39 cellular contexts compared by ENCODE assay signal in the genomic region with DNA sequence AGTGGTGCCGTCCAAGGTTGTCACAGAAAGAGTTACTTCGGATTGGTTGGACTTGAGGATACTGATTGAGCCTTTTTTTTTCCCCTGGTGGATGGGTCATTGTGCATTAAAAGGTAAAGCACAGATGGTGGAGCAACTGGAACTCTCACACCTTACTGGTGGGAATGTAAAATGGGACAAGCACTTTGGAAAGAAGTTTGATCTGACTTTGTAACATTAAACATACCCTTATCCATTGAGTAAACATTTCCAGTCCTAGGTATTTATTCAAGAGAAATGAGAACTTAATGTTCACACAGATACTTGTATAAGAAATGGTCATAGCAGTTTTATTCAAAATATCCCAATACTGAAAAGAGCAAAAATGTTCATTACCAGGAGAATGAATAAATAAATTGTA. TPM values are rescaled to one million over a fixed set of nuclear protein-coding genes. Genes with fewer than 3 reads are reported as not detected.
"Had no signal": no experiment of that assay in that cellular context is flagged by ENCODE, and none has a peak within 500 bp of the region (broad histone marks: within the 10 kb centered on the region; RNA-seq: fewer than 3 reads in every experiment).

No MANE protein-coding gene starts in this region.

- H3K36me3 ChIP-seq: adrenal gland, ascending aorta, brain microvascular endothelial cell, breast epithelium, cardiac muscle cell had no signal

- FAIRE-seq: astrocyte had no signal

- H3K27me3 ChIP-seq: adrenal gland, ascending aorta, brain microvascular endothelial cell had no signal

- H3K4me3 ChIP-seq: adrenal gland, ascending aorta, breast epithelium, cardiac muscle cell had no signal

- ATAC-seq: activated naive CD4-positive, alpha-beta T cell treated with anti-CD3 and anti-CD28 coated beads, Interleukin-2, amount 50 U/mL, for 72 hours; activated naive CD8-positive, alpha-beta T cell treated with anti-CD3 and anti-CD28 coated beads, Interleukin-2, amount 50 U/mL, for 24 hours; activated T-cell treated with anti-CD3 and anti-CD28 coated beads, Interleukin-2, amount 50 U/mL, for 4 hours; activated T-cell treated with anti-CD3 and anti-CD28 coated beads, Interleukin-2, amount 50 U/mL, for 72 hours; activated T-helper 17 cell treated with anti-CD3 and anti-CD28 coated beads, Interleukin-2, amount 50 U/mL, for 72 hours had no signal

- DNase-seq: activated effector memory CD4-positive, alpha-beta T cell treated with anti-CD3 and anti-CD28 coated beads, Interleukin-2, amount 50 U/mL, for 16 hours; activated effector memory CD4-positive, alpha-beta T cell treated with Interleukin-2 at 50 U/mL for 16 hours; activated gamma-delta T cell; activated gamma-delta T cell treated with Interleukin-2 at 50 U/mL for 16 hours; activated naive CD4-positive, alpha-beta T cell; activated naive CD4-positive, alpha-beta T cell treated with anti-CD3 and anti-CD28 coated beads for 36 hours; activated naive CD4-positive, alpha-beta T cell treated with anti-CD3 and anti-CD28 coated beads, Interleukin-2, amount 10 ng/mL, durations not matched to agents 7 days and 5 days; activated naive CD4-positive, alpha-beta T cell treated with anti-CD3 and anti-CD28 coated beads, Interleukin-2, amount 50 U/mL, for 16 hours; activated naive CD4-positive, alpha-beta T cell treated with Interleukin-2 at 50 U/mL for 16 hours; activated naive CD8-positive, alpha-beta T cell treated with anti-CD3 and anti-CD28 coated beads for 36 hours; activated naive CD8-positive, alpha-beta T cell treated with anti-CD3 and anti-CD28 coated beads, Interleukin-2, amount 10 ng/mL, durations not matched to agents 7 days and 5 days; activated naive CD8-positive, alpha-beta T cell treated with anti-CD3 and anti-CD28 coated beads, Interleukin-2, amount 50 U/mL, for 24 hours; activated T-cell treated with anti-CD3 and anti-CD28 coated beads for 4 hours; activated T-cell treated with anti-CD3 and anti-CD28 coated beads, Interleukin-2, amount 50 U/mL, for 1 hour; activated T-cell treated with anti-CD3 and anti-CD28 coated beads, Interleukin-2, amount 50 U/mL, for 24 hours; activated T-cell treated with anti-CD3 and anti-CD28 coated beads, Interleukin-2, amount 50 U/mL, for 4 hours; activated T-cell treated with anti-CD3 and anti-CD28 coated beads, Interleukin-2, amount 50 U/mL, for 48 hours; activated T-cell treated with anti-CD3 and anti-CD28 coated beads, Interleukin-2, amount 50 U/mL, for 72 hours; adrenal gland; amniotic stem cell; amygdala; anterior cingulate cortex; aorta; brain microvascular endothelial cell; caudate nucleus; central memory CD4-positive, alpha-beta T cell; cerebellar nuclear complex had no signal

- H3K9me3 ChIP-seq: adrenal gland, ascending aorta, breast epithelium had no signal

- H3K4me1 ChIP-seq: adrenal gland, ascending aorta, breast epithelium had no signal

- H3K27ac ChIP-seq: adrenal gland, ascending aorta, brain microvascular endothelial cell, breast epithelium, cardiac muscle cell had no signal

RNA-seq across cellular contexts. Expression of a gene that starts 14.9 kb away (rescaled TPM):
- total RNA-seq: activated naive CD4-positive, alpha-beta T cell treated with anti-CD3 and anti-CD28 coated beads for 36 hours; activated naive CD4-positive, alpha-beta T cell treated with anti-CD3 and anti-CD28 coated beads, Interleukin-2, amount 50 U/mL, for 72 hours; activated naive CD8-positive, alpha-beta T cell treated with anti-CD3 and anti-CD28 coated beads for 36 hours; activated naive CD8-positive, alpha-beta T cell treated with anti-CD3 and anti-CD28 coated beads, Interleukin-2, amount 10 ng/mL, durations not matched to agents 7 days and 5 days; activated T-cell treated with anti-CD3 and anti-CD28 coated beads, Interleukin-2, amount 50 U/mL, for 72 hours; activated T-helper 1 cell treated with anti-CD3 and anti-CD28 coated beads, Interleukin-12 subunit alpha, Interleukin-12 subunit beta, Interleukin-2, Interleukin-4 antibody, amounts not matched to agents 30 ng/mL and 10 ng/mL and 1 ng/mL, durations not matched to agents 14 hours and 24 hours and 36 hours; activated T-helper 17 cell treated with anti-CD3 and anti-CD28 coated beads, Interleukin-2, amount 50 U/mL, for 72 hours; activated T-helper 2 cell treated with anti-CD3 and anti-CD28 coated beads, Interferon-gamma antibody, Interleukin-2, Interleukin-4, amounts not matched to agents 10 μg/mL and 5 μg/mL and 100 μg/mL, durations not matched to agents 14 hours and 24 hours and 36 hours; astrocyte; cardiac muscle cell; cerebellum; chondrocyte had no signal

RNA-seq across cellular contexts. Expression of a gene that starts 41.1 kb away (rescaled TPM):
- total RNA-seq: activated naive CD4-positive, alpha-beta T cell treated with anti-CD3 and anti-CD28 coated beads for 36 hours; activated naive CD4-positive, alpha-beta T cell treated with anti-CD3 and anti-CD28 coated beads, Interleukin-2, amount 50 U/mL, for 72 hours; activated naive CD8-positive, alpha-beta T cell treated with anti-CD3 and anti-CD28 coated beads for 36 hours; activated naive CD8-positive, alpha-beta T cell treated with anti-CD3 and anti-CD28 coated beads, Interleukin-2, amount 10 ng/mL, durations not matched to agents 7 days and 5 days; activated T-cell treated with anti-CD3 and anti-CD28 coated beads, Interleukin-2, amount 50 U/mL, for 4 hours; activated T-cell treated with anti-CD3 and anti-CD28 coated beads, Interleukin-2, amount 50 U/mL, for 72 hours; activated T-helper 1 cell treated with anti-CD3 and anti-CD28 coated beads, Interleukin-12 subunit alpha, Interleukin-12 subunit beta, Interleukin-2, Interleukin-4 antibody, amounts not matched to agents 30 ng/mL and 10 ng/mL and 1 ng/mL, durations not matched to agents 14 hours and 24 hours and 36 hours; activated T-helper 17 cell treated with anti-CD3 and anti-CD28 coated beads, Interleukin-2, amount 50 U/mL, for 72 hours; activated T-helper 2 cell treated with anti-CD3 and anti-CD28 coated beads, Interferon-gamma antibody, Interleukin-2, Interleukin-4, amounts not matched to agents 10 μg/mL and 5 μg/mL and 100 μg/mL, durations not matched to agents 14 hours and 24 hours and 36 hours; adrenal gland; aorta; ascending aorta; astrocyte; breast epithelium; cardiac muscle cell; cardiac septum; cerebellum; chondrocyte had no signal
- polyA plus RNA-seq: adipose tissue, adrenal gland, aorta, cardiac muscle cell had no signal
